ENCODE assay signal across 19 cellular contexts in genomic region chr7:19145429-19146201, GRCh38. TPM values are rescaled to one million over a fixed set of nuclear protein-coding genes. Genes with fewer than 3 reads are reported as not detected.
DNase-seq lines count a peak whose midpoint lies in the region; FAIRE-seq and TF ChIP-seq lines count a peak whose summit lies in the region.
"Had no signal": no experiment of that assay in that cellular context is flagged by ENCODE, and none has a peak within 500 bp of the region (broad histone marks: within the 10 kb centered on the region; RNA-seq: fewer than 3 reads in every experiment).

No MANE protein-coding gene starts in this region.

- H2BK12ac ChIP-seq in H1 (ENCODE audit: low read depth, low read length): peak overlapping the region; percentile 71; the same call in 1 of the 2 replicates

- H3K4me2 ChIP-seq in H1 (ENCODE audit: insufficient read depth in 1 of 2, low read depth in 2 of 2, low read length in 2 of 2) (peak overlapping the region; percentile 95 to 99), neural cell (ENCODE audit: low read length) (no peak overlapping the region)

- no peak overlapping the region for H3K18ac ChIP-seq in H1 (ENCODE audit: extremely low read depth, low read length)

- no peaks in the 10 kb centered on the region for H3K79me2 ChIP-seq in H1 (ENCODE audit: control insufficient read depth in 1 of 2, insufficient read depth in 2 of 2, low read length in 2 of 2)
- no peaks in the 10 kb centered on the region for H3K79me2 ChIP-seq in neural cell (replicated peaks; ENCODE audit: insufficient read depth, low read length)

- no peak for FAIRE-seq in H1 (lab: Jason Lieb, UNC)
- FAIRE-seq: pancreas had no signal

- H3K23me2 ChIP-seq in H1 (ENCODE audit: low read depth, low read length): peaks cover 8% of the 10 kb centered on the region

- H2BK120ac ChIP-seq in H1 (replicated peaks; ENCODE audit: low read depth, low read length): no peak overlapping the region

- H2AFZ ChIP-seq in H1 (ENCODE audit: low read length) (0 out of 2 replicates have a peak overlapping the region, but pooled peaks have one; percentile 62), neural cell (ENCODE audit: low read depth, low read length) (no peak overlapping the region)

- no peak overlapping the region for H3K9ac ChIP-seq in H1 (replicated peaks in 1 of 4; ENCODE audit: extremely low read depth in 1 of 4, low read depth in 3 of 4, low read length in 3 of 4)
- no peak overlapping the region for H3K9ac ChIP-seq in neural cell (ENCODE audit: low read length)

- H3K9me3 ChIP-seq in H1 (ENCODE audit: insufficient read depth in 2 of 2, low read depth in 1 of 2, low read length in 1 of 2) (no peaks in the 10 kb centered on the region), neural cell (ENCODE audit: low read length) (no peaks in the 10 kb centered on the region)
- H3K9me3 ChIP-seq: BE2C, HAP-1, pancreas had no signal

- no peak overlapping the region for H3K23ac ChIP-seq in H1 (ENCODE audit: insufficient read length)

- H2BK5ac ChIP-seq in H1 (ENCODE audit: low read depth, low read length): no peak overlapping the region

- H3K56ac ChIP-seq in H1 (replicated peaks; ENCODE audit: insufficient read length, low read depth, low read length): no peak overlapping the region

- no peak overlapping the region for H3K14ac ChIP-seq in H1 (ENCODE audit: insufficient read length)

- H3K4ac ChIP-seq in H1 (replicated peaks; ENCODE audit: insufficient read length, low read depth, low read length): no peak overlapping the region

- POLR2A ChIA-PET in H1 (lab: Charles Lee; ENCODE audit: partially characterized antibody): interaction anchor here (0.8 to 1.6 kb wide), 4 partner anchors 13 to 38 kb away, joined by 3 to 7 read pairs (median 5); no protein-coding TSS in a partner anchor

- no peak overlapping the region for H2BK15ac ChIP-seq in H1 (ENCODE audit: low read length)

- no peak overlapping the region for H2AK5ac ChIP-seq in H1 (ENCODE audit: low read depth, low read length)

- H3K4me3 ChIP-seq in H1 (ENCODE audit: extremely low read depth in 1 of 4, insufficient read depth in 2 of 4, low read depth in 3 of 4, low read length in 4 of 4): peak overlapping the region; percentile 46 to 72 (median 54); a peak in 7 of 8 replicates
- peak overlapping the region; percentile 50 for H3K4me3 ChIP-seq in neural cell (ENCODE audit: low read length)
- H3K4me3 ChIP-seq: HAP-1, pancreas had no signal

- WGBS in H1 (ENCODE audit: extremely low coverage in 1 of 2, insufficient coverage in 1 of 2, insufficient read length in 1 of 2, insufficient replicate concordance in 2 of 2, low coverage in 1 of 2, low lambda C conversion rate in 2 of 2, missing lambda C conversion rate in 1 of 2), 2 experiments: 1% methylated on average over 20 of the region's 20 CpGs; no CpG with 5 or more reads in 1 of the 2 experiments

- H3K79me1 ChIP-seq in H1 (ENCODE audit: low read depth, low read length): no peaks in the 10 kb centered on the region

- CTCF ChIA-PET in H1 (lab: Charles Lee; ENCODE audit: partially characterized antibody): interaction anchor here (0.7 to 3.0 kb wide), 10 partner anchors 8 to 297 kb away, joined by 3 to 25 read pairs (median 3); no protein-coding TSS in a partner anchor

- H3K27ac ChIP-seq in H1 (ENCODE audit: low read depth, low read length) (no peak overlapping the region), neural cell (ENCODE audit: low read length) (no peak overlapping the region)
- H3K27ac ChIP-seq: pancreas had no signal

- TF ChIP-seq EP300 in H1 (IDR thresholded peaks at IDR 0.05; ENCODE audit: borderline replicate concordance in 1 of 2, low read depth in 2 of 2, low read length in 2 of 2): no peak
- no peak for TF ChIP-seq EP300 in neural cell (conservative IDR thresholded peaks at IDR 0.05; ENCODE audit: poor library complexity, severe bottlenecking)

- H3K9me2 ChIP-seq in neural cell (ENCODE audit: insufficient read depth, low read length): no peaks in the 10 kb centered on the region

- H3K4me1 ChIP-seq in H1 (replicated peaks in 1 of 4; ENCODE audit: control insufficient read depth in 3 of 4, insufficient read depth in 4 of 4, low read length in 3 of 4): peaks cover 0 to 17% (median 9%) of the 10 kb centered on the region in 4 experiments; a peak in 5 of 7 replicates
- H3K4me1 ChIP-seq: BE2C, HAP-1, pancreas had no signal

- no peak for TF ChIP-seq POLR2A in H1 (IDR thresholded peaks at IDR 0.05; ENCODE audit: control extremely low read depth in 1 of 2, low read depth in 2 of 2, low read length in 2 of 2)

- H2BK20ac ChIP-seq in H1 (ENCODE audit: low read length): no peak overlapping the region

- H4K5ac ChIP-seq in H1 (ENCODE audit: insufficient read length, low read depth, low read length): no peak overlapping the region

- no peaks in the 10 kb centered on the region for H3F3A ChIP-seq in neural cell (ENCODE audit: insufficient read depth, low read length, poor library complexity, severe bottlenecking)

- no peak overlapping the region for H4K8ac ChIP-seq in H1 (ENCODE audit: extremely low read depth, insufficient read depth, low read length)

- H4K91ac ChIP-seq in H1 (replicated peaks; ENCODE audit: insufficient read length, low read length): no peak overlapping the region

- TF ChIP-seq CTCF in H1 (IDR thresholded peaks at IDR 0.05; ENCODE audit: control extremely low read depth in 1 of 3, insufficient read depth in 1 of 3, low read depth in 1 of 3, low read length in 3 of 3): peak in 2 of 3 experiments; percentile 6 to 30; a peak in 2 of 4 replicates
- no peak for TF ChIP-seq CTCF in neural cell (IDR thresholded peaks at IDR 0.05; ENCODE audit: poor library complexity, severe bottlenecking)

- H3K36me3 ChIP-seq in H1 (ENCODE audit: control insufficient read depth in 2 of 4, insufficient read depth in 4 of 4, low read length in 3 of 4) (no peaks in the 10 kb centered on the region), neural cell (ENCODE audit: insufficient read depth, low read length) (no peaks in the 10 kb centered on the region)
- H3K36me3 ChIP-seq: BE2C, HAP-1, pancreas had no signal

- DNase-seq in DMS79 treated with DMSO at 0.1 percent for 48 hours (lab: John Stamatoyannopoulos, UW) (peak; percentile 11), NCI-H1092 (lab: John Stamatoyannopoulos, UW) (peak; percentile 53), H1 (ENCODE audit: low read depth in 1 of 2, low spot score in 2 of 2) (peak; percentile 60 to 73), activated T-cell treated with anti-CD3 and anti-CD28 coated beads for 4 hours (no peak), NAMALWA (ENCODE audit: low spot score) (no peak), NCI-H1048 (lab: John Stamatoyannopoulos, UW) (no peak)
- DNase-seq: hypothalamus; NCI-H1436 treated with DMSO at 0.1 percent for 48 hours; NCI-H774; RPMI8226; stimulated activated naive CD8-positive, alpha-beta T cell treated with anti-CD3 and anti-CD28 coated beads, Interleukin-15, Interleukin-2, amounts not matched to agents 100 U/mL and 50 U/mL, for 24 hours; T-helper 1 cell had no signal

- peaks cover 0 to 2% of the 10 kb centered on the region in 2 experiments for H4K20me1 ChIP-seq in H1 (replicated peaks in 1 of 2; ENCODE audit: control insufficient read depth in 1 of 2, insufficient read depth in 2 of 2, low read length in 2 of 2)
- no peaks in the 10 kb centered on the region for H4K20me1 ChIP-seq in neural cell (ENCODE audit: insufficient read depth)

- TF ChIP-seq RAD21 in H1 (IDR thresholded peaks at IDR 0.05 in 1 of 2, conservative IDR thresholded peaks at IDR 0.05 in 1 of 2; ENCODE audit: low read depth in 2 of 2, low read length in 2 of 2) (peak in 1 of 2 experiments; percentile 29; a peak in 2 of 4 replicates), neural cell (conservative IDR thresholded peaks at IDR 0.05) (no peak)

- H3K27me3 ChIP-seq in H1 (replicated peaks in 1 of 4; ENCODE audit: control insufficient read depth in 3 of 4, extremely low read depth in 1 of 4, insufficient read depth in 3 of 4, low read length in 3 of 4) (peaks cover 27 to 50% (median 41%) of the 10 kb centered on the region in 4 experiments), neural cell (ENCODE audit: insufficient read depth, low read depth, low read length) (peaks cover 83% of the 10 kb centered on the region)
- H3K27me3 ChIP-seq: BE2C had no signal

TF ChIP-seq in H1, 55 proteins besides CTCF, POLR2A, EP300 and RAD21 (continues in another document):
- TF ChIP-seq POLR2AphosphoS5 (IDR thresholded peaks at IDR 0.05; ENCODE audit: low read depth, low read length): no peak
- no peak for TF ChIP-seq HDAC2 (IDR thresholded peaks at IDR 0.05; ENCODE audit: borderline replicate concordance in 1 of 2, low read depth in 2 of 2, low read length in 2 of 2)
- no peak for TF ChIP-seq TCF12 (IDR thresholded peaks at IDR 0.05; ENCODE audit: low read depth, low read length)
- TF ChIP-seq CBX5 (IDR thresholded peaks at IDR 0.05; ENCODE audit: low read depth, low read length): no peak

TF ChIP-seq in neural cell, 6 proteins besides CTCF, POLR2A, EP300 and RAD21 (continues in another document):
- TF ChIP-seq EZH2 (IDR thresholded peaks at IDR 0.05; ENCODE audit: borderline replicate concordance, insufficient read depth, low read length, poor library complexity, severe bottlenecking) (peak; percentile 40), SMC3 (conservative IDR thresholded peaks at IDR 0.05; ENCODE audit: poor library complexity) (no peak), MXI1 (conservative IDR thresholded peaks at IDR 0.05; ENCODE audit: poor library complexity, severe bottlenecking) (no peak), POLR2AphosphoS5 (IDR thresholded peaks at IDR 0.05) (no peak)

RNA-seq across cellular contexts. Expression of gene FERD3L, which starts 0.4 kb away (rescaled TPM):
- not detected in 2 replicates for total RNA-seq in H1 (2021; fragmentation: NEBNext Ultra II Directional; extraction: Animal tissue kit (Norgen Biotek cat#: 25700))
- polyA plus RNA-seq in H1 (2011; rRNA removed) (not detected in 2 replicates), neural cell (not detected in 2 replicates)
- polyA plus RNA-seq in H1 (2011; cell fraction: cytosol; rRNA removed): not detected
- not detected for polyA plus RNA-seq in H1 (2011; cell fraction: nucleus; rRNA removed)
- polyA plus RNA-seq in H1 (2012, experiment 1 of 2): not detected in 4 replicates
- polyA plus RNA-seq in H1 (2012, experiment 2 of 2): not detected
- polyA plus RNA-seq in H1 (2013, experiment 1 of 2): not detected
- not detected for polyA plus RNA-seq in H1 (2013, experiment 2 of 2)
- polyA minus RNA-seq in H1 (2011; rRNA and poly(A)+ RNA removed): not detected in 2 replicates
- polyA minus RNA-seq in H1 (2011; cell fraction: cytosol; rRNA and poly(A)+ RNA removed): not detected
- polyA minus RNA-seq in H1 (2011; cell fraction: nucleus; rRNA and poly(A)+ RNA removed): not detected
- polyA minus RNA-seq in neural cell: not detected in 2 replicates
- total RNA-seq: dermis microvascular lymphatic vessel endothelial cell, fibroblast of lung, pancreas, urinary bladder had no signal
- polyA plus RNA-seq: fibroblast of lung, pancreas had no signal

RNA-seq across cellular contexts. Expression of gene TWIST1, which starts 28.2 kb away (rescaled TPM):
- total RNA-seq in H1 (2021; fragmentation: NEBNext Ultra II Directional; extraction: Animal tissue kit (Norgen Biotek cat#: 25700)): 0.31 and 0.52 TPM in 2 replicates
- polyA plus RNA-seq in H1 (2011; rRNA removed) (0.29 and 0.75 TPM in 2 replicates), neural cell (not detected in 2 replicates)
- polyA plus RNA-seq in H1 (2011; cell fraction: cytosol; rRNA removed): 0.53 TPM
- 0.41 TPM for polyA plus RNA-seq in H1 (2011; cell fraction: nucleus; rRNA removed)
- polyA plus RNA-seq in H1 (2012, experiment 1 of 2): 0.24 to 0.75 TPM (median 0.48 TPM) in 3 of 4 replicates, not detected in the other
- 0.20 TPM for polyA plus RNA-seq in H1 (2012, experiment 2 of 2)
- polyA plus RNA-seq in H1 (2013, experiment 1 of 2): 0.75 TPM
- 0.77 TPM for polyA plus RNA-seq in H1 (2013, experiment 2 of 2)
- not detected in 2 replicates for polyA minus RNA-seq in H1 (2011; rRNA and poly(A)+ RNA removed)
- polyA minus RNA-seq in H1 (2011; cell fraction: cytosol; rRNA and poly(A)+ RNA removed): not detected
- 0.90 TPM for polyA minus RNA-seq in H1 (2011; cell fraction: nucleus; rRNA and poly(A)+ RNA removed)
- polyA minus RNA-seq in neural cell: not detected in 2 replicates
- total RNA-seq: dermis microvascular lymphatic vessel endothelial cell had no signal

Comparison
In these comparisons a context has a peak if more than half of its experiments do, and no peak if none do; other contexts are left out.
1. DNase-seq: peak in DMS79 treated with DMSO at 0.1 percent for 48 hours (single experiment), NCI-H1092 (single experiment) and H1 (2 of 2); none in activated T-cell treated with anti-CD3 and anti-CD28 coated beads for 4 hours (single experiment), NAMALWA (single experiment) and NCI-H1048 (single experiment).